ENCODE assay signal across 27 cellular contexts in genomic region chr10:111208951-111209350, GRCh38.
"Had no signal": no experiment of that assay in that cellular context is flagged by ENCODE, and none has a peak within 500 bp of the region (broad histone marks: within the 10 kb centered on the region; RNA-seq: fewer than 3 reads in every experiment).

No MANE protein-coding gene starts in this region.

- H3K4me3 Mint-ChIP-seq: dendritic cell treated with granulocyte-macrophage colony-stimulating factor and Interleukin-4, amounts not matched to agents 40 ng/mL and 50 ng/mL, for 4 days; effector memory CD8-positive, alpha-beta T cell had no signal

- H3K36me3 ChIP-seq: colonic mucosa, esophagus squamous epithelium, gastrocnemius medialis, gastroesophageal sphincter, heart left ventricle, heart right ventricle had no signal

- FAIRE-seq: colon, endometrium, endothelial cell of umbilical vein, frontal cortex had no signal

- H3K9me3 ChIP-seq: colonic mucosa, esophagus squamous epithelium, gastrocnemius medialis, gastroesophageal sphincter had no signal

- H3K9me3 Mint-ChIP-seq: dendritic cell treated with granulocyte-macrophage colony-stimulating factor and Interleukin-4, amounts not matched to agents 40 ng/mL and 50 ng/mL, for 4 days; effector memory CD8-positive, alpha-beta T cell had no signal

- H3K4me2 ChIP-seq: hepatocyte had no signal

- H3K27me3 ChIP-seq: colonic mucosa, esophagus squamous epithelium, foreskin keratinocyte, gastrocnemius medialis, hepatocyte had no signal

- H2AFZ ChIP-seq: hepatocyte had no signal

- H3K79me2 ChIP-seq: hepatocyte had no signal

- H3K27ac Mint-ChIP-seq: dendritic cell treated with granulocyte-macrophage colony-stimulating factor and Interleukin-4, amounts not matched to agents 40 ng/mL and 50 ng/mL, for 4 days; effector memory CD8-positive, alpha-beta T cell had no signal

- H3K4me1 ChIP-seq: colonic mucosa, esophagus squamous epithelium, foreskin keratinocyte, gastrocnemius medialis, gastroesophageal sphincter, heart left ventricle, heart right ventricle had no signal

- ATAC-seq: effector memory CD8-positive, alpha-beta T cell; esophagus mucosa; foreskin keratinocyte; gastrocnemius medialis; gastroesophageal sphincter; heart left ventricle; heart right ventricle had no signal

- H3K4me3 ChIP-seq: colonic mucosa, coronary artery, dorsolateral prefrontal cortex, esophagus squamous epithelium, gastrocnemius medialis, gastroesophageal sphincter, heart left ventricle, heart right ventricle, hepatocyte had no signal

- DNase-seq: colonic mucosa; cortex of kidney; dermis blood vessel endothelial cell; dorsolateral prefrontal cortex; effector CD8-positive, alpha-beta T cell; effector memory CD4-positive, alpha-beta T cell; effector memory CD8-positive, alpha-beta T cell; erythroblast; esophagus squamous epithelium; foreskin fibroblast; foreskin keratinocyte; foreskin melanocyte; gastrocnemius medialis; glutamatergic neuron; head of caudate nucleus; heart left ventricle; heart right ventricle had no signal

- H3K27ac ChIP-seq: colonic mucosa, coronary artery, dorsolateral prefrontal cortex, epithelial cell of prostate, esophagus squamous epithelium, foreskin keratinocyte, gastrocnemius medialis, gastroesophageal sphincter, heart left ventricle, heart right ventricle, hepatocyte had no signal
